1 cellular context compared by ENCODE assay signal in genomic region chr14:36503771-36504741, GRCh38.
A peak's percentile ranks its signal among the peaks of the same experiment; 100 is the strongest.
TF ChIP-seq lines count a peak whose summit lies in the region.

No MANE protein-coding gene starts in this region.

TF ChIP-seq in HepG2, 621 proteins besides CTCF, POLR2A, EP300 and RAD21 (continued from another document):
- TF ChIP-seq, protein P1, sequence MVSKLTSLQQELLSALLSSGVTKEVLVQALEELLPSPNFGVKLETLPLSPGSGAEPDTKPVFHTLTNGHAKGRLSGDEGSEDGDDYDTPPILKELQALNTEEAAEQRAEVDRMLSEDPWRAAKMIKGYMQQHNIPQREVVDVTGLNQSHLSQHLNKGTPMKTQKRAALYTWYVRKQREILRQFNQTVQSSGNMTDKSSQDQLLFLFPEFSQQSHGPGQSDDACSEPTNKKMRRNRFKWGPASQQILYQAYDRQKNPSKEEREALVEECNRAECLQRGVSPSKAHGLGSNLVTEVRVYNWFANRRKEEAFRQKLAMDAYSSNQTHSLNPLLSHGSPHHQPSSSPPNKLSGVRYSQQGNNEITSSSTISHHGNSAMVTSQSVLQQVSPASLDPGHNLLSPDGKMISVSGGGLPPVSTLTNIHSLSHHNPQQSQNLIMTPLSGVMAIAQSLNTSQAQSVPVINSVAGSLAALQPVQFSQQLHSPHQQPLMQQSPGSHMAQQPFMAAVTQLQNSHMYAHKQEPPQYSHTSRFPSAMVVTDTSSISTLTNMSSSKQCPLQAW (CRISPR knock-in tag; IDR thresholded peaks at IDR 0.05), result no peak
- TF ChIP-seq ZNF724P (CRISPR knock-in tag; IDR thresholded peaks at IDR 0.05; ENCODE audit: borderline replicate concordance), result no peak
- TF ChIP-seq, protein P2, sequence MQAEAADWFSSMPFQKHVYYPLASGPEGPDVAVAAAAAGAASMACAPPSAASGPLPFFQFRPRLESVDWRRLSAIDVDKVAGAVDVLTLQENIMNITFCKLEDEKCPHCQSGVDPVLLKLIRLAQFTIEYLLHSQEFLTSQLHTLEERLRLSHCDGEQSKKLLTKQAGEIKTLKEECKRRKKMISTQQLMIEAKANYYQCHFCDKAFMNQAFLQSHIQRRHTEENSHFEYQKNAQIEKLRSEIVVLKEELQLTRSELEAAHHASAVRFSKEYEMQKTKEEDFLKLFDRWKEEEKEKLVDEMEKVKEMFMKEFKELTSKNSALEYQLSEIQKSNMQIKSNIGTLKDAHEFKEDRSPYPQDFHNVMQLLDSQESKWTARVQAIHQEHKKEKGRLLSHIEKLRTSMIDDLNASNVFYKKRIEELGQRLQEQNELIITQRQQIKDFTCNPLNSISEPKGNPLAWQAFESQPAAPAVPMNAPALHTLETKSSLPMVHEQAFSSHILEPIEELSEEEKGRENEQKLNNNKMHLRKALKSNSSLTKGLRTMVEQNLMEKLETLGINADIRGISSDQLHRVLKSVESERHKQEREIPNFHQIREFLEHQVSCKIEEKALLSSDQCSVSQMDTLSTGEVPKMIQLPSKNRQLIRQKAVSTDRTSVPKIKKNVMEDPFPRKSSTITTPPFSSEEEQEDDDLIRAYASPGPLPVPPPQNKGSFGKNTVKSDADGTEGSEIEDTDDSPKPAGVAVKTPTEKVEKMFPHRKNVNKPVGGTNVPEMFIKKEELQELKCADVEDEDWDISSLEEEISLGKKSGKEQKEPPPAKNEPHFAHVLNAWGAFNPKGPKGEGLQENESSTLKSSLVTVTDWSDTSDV (CRISPR knock-in tag; IDR thresholded peaks at IDR 0.05), result 0 out of 2 replicates have a peak, but pooled peaks have one; percentile 59
- no peak for TF ChIP-seq CHD2 (IDR thresholded peaks at IDR 0.05; ENCODE audit: low read depth, low read length)
- no peak for TF ChIP-seq ZNF432 (CRISPR knock-in tag; IDR thresholded peaks at IDR 0.05; ENCODE audit: borderline replicate concordance)
- TF ChIP-seq ZNF709 (CRISPR knock-in tag; IDR thresholded peaks at IDR 0.05), result 0 out of 2 replicates have a peak, but pooled peaks have one; percentile 28
- TF ChIP-seq HMG20B (CRISPR knock-in tag; conservative IDR thresholded peaks at IDR 0.05), result no peak
- no peak for TF ChIP-seq ZNF768 (CRISPR knock-in tag; IDR thresholded peaks at IDR 0.05)
- TF ChIP-seq HDAC6 (IDR thresholded peaks at IDR 0.05; ENCODE audit: low read depth, low read length), result no peak
- TF ChIP-seq ZNF776 (CRISPR knock-in tag; IDR thresholded peaks at IDR 0.05), result no peak
- no peak for TF ChIP-seq EEA1 (CRISPR knock-in tag; IDR thresholded peaks at IDR 0.05; ENCODE audit: borderline replicate concordance)
- TF ChIP-seq AGO1 (IDR thresholded peaks at IDR 0.05; ENCODE audit: low read depth, low read length, poor library complexity, severe bottlenecking), result peak; percentile 32
- no peak for TF ChIP-seq KLF9 (CRISPR knock-in tag; IDR thresholded peaks at IDR 0.05; ENCODE audit: low read depth)
- TF ChIP-seq NBN (conservative IDR thresholded peaks at IDR 0.05), result no peak
- TF ChIP-seq MTF2 (CRISPR knock-in tag; IDR thresholded peaks at IDR 0.05; ENCODE audit: borderline replicate concordance), result 0 out of 2 replicates have a peak, but pooled peaks have one; percentile 73
- no peak for TF ChIP-seq SCMH1 (CRISPR knock-in tag; IDR thresholded peaks at IDR 0.05; ENCODE audit: borderline replicate concordance)
- TF ChIP-seq XRCC5 (optimal IDR thresholded peaks at IDR 0.05; ENCODE audit: low read length), result no peak
- TF ChIP-seq, protein P3, sequence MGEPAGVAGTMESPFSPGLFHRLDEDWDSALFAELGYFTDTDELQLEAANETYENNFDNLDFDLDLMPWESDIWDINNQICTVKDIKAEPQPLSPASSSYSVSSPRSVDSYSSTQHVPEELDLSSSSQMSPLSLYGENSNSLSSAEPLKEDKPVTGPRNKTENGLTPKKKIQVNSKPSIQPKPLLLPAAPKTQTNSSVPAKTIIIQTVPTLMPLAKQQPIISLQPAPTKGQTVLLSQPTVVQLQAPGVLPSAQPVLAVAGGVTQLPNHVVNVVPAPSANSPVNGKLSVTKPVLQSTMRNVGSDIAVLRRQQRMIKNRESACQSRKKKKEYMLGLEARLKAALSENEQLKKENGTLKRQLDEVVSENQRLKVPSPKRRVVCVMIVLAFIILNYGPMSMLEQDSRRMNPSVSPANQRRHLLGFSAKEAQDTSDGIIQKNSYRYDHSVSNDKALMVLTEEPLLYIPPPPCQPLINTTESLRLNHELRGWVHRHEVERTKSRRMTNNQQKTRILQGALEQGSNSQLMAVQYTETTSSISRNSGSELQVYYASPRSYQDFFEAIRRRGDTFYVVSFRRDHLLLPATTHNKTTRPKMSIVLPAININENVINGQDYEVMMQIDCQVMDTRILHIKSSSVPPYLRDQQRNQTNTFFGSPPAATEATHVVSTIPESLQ (CRISPR knock-in tag; conservative IDR thresholded peaks at IDR 0.05), result no peak
- TF ChIP-seq, protein P4, sequence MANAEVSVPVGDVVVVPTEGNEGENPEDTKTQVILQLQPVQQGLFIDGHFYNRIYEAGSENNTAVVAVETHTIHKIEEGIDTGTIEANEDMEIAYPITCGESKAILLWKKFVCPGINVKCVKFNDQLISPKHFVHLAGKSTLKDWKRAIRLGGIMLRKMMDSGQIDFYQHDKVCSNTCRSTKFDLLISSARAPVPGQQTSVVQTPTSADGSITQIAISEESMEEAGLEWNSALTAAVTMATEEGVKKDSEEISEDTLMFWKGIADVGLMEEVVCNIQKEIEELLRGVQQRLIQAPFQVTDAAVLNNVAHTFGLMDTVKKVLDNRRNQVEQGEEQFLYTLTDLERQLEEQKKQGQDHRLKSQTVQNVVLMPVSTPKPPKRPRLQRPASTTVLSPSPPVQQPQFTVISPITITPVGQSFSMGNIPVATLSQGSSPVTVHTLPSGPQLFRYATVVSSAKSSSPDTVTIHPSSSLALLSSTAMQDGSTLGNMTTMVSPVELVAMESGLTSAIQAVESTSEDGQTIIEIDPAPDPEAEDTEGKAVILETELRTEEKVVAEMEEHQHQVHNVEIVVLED (CRISPR knock-in tag; IDR thresholded peaks at IDR 0.05; ENCODE audit: borderline replicate concordance), result no peak
- no peak for TF ChIP-seq ZNF773 (CRISPR knock-in tag; IDR thresholded peaks at IDR 0.05; ENCODE audit: borderline replicate concordance)
- no peak for TF ChIP-seq ZNF883 (CRISPR knock-in tag; IDR thresholded peaks at IDR 0.05; ENCODE audit: not compliant biosample characterization)
